Comparison of ENCODE assay signal across 8 cellular contexts in genomic region chr16:1826691-1827573, GRCh38. TPM values are rescaled to one million over a fixed set of nuclear protein-coding genes. Genes with fewer than 3 reads are reported as not detected.
DNase-seq lines count a peak whose midpoint lies in the region; ATAC-seq and TF ChIP-seq lines count a peak whose summit lies in the region.

TSS of gene FAHD1 (plus strand) at chr16:1827206. CDS start at chr16:1827239, 33 bp downstream.
TSS of gene HAGH (minus strand) at chr16:1826825. CDS start at chr16:1826787, 38 bp downstream.

- H3K4me3 Mint-ChIP-seq in GM23338 (peak within 1 kb of the TSS; percentile 91), naive B cell (peak within 1 kb of the TSS; percentile 87 to 97 (median 94))
- peak within 1 kb of the TSS; percentile 90 for H3K4me3 Mint-ChIP-seq in stimulated activated effector memory CD8-positive, alpha-beta T cell treated with anti-CD3 and anti-CD28 coated beads, Interleukin-12 subunit alpha, Interleukin-12 subunit beta, amount 100 ng/mL, for 72 hours

- H3K36me3 Mint-ChIP-seq in GM23338 (ENCODE audit: low read depth) (peaks cover 2% of the 10 kb centered on the region; the same call in 1 of the 3 replicates), naive B cell (no peaks in the 10 kb centered on the region)
- H3K36me3 Mint-ChIP-seq in stimulated activated effector memory CD8-positive, alpha-beta T cell treated with anti-CD3 and anti-CD28 coated beads, Interleukin-12 subunit alpha, Interleukin-12 subunit beta, amount 100 ng/mL, for 72 hours = peaks cover 39% of the 10 kb centered on the region

- 0 out of 2 replicates have a peak, but pooled peaks cover 3% of the 10 kb centered on the region for H4K20me1 ChIP-seq in DOHH2 (ENCODE audit: control insufficient read depth, insufficient read depth, low read depth, low read length)
- H4K20me1 ChIP-seq in GM23338 (replicated peaks; ENCODE audit: insufficient read depth) = no peaks in the 10 kb centered on the region; the same call in 1 of the 2 replicates

- H3K27me3 ChIP-seq in DOHH2 (ENCODE audit: control insufficient read depth, low read length) (no peaks in the 10 kb centered on the region), GM23338 (ENCODE audit: insufficient read depth) (no peaks in the 10 kb centered on the region), esophagus squamous epithelium (no peaks in the 10 kb centered on the region)

- H3K9me2 ChIP-seq in DOHH2 (replicated peaks; ENCODE audit: control insufficient read depth, low read length) (no peaks in the 10 kb centered on the region), GM23338 (ENCODE audit: insufficient read depth) (no peaks in the 10 kb centered on the region)

- ATAC-seq in GM23338 = peak; percentile 88
- peak; percentile 84 to 85 for ATAC-seq in naive B cell (ENCODE audit: low read depth in 2 of 2)
- peak; percentile 92 for ATAC-seq in stimulated activated effector memory CD8-positive, alpha-beta T cell treated with anti-CD3 and anti-CD28 coated beads, Interleukin-12 subunit alpha, Interleukin-12 subunit beta, amount 100 ng/mL, for 72 hours

- intact Hi-C loops in esophagus squamous epithelium (cut with DNase I) = no loop called here

- DNase-seq in GM23338 (ENCODE audit: low spot score) = peak; percentile 93
- DNase-seq in Kasumi-1 (lab: John Stamatoyannopoulos, UW) = peak; percentile 50
- peak; percentile 93 for DNase-seq in RKO (ENCODE audit: low spot score)
- peak; percentile 84 for DNase-seq in activated T-helper 1 cell treated with Interleukin-2 at 50 U/mL for 16 hours (ENCODE audit: low read depth)
- DNase-seq in esophagus squamous epithelium (lab: John Stamatoyannopoulos, UW) = peak; percentile 47
- peak; percentile 94 for DNase-seq in naive B cell
- DNase-seq in stimulated activated effector memory CD8-positive, alpha-beta T cell treated with anti-CD3 and anti-CD28 coated beads, Interleukin-12 subunit alpha, Interleukin-12 subunit beta, amount 100 ng/mL, for 72 hours (ENCODE audit: low spot score in 2 of 2) = peak; percentile 93 to 98

- H3F3A ChIP-seq in DOHH2 (ENCODE audit: control insufficient read depth, insufficient read depth) (peaks cover 10% of the 10 kb centered on the region; the same call in 1 of the 2 replicates), GM23338 (replicated peaks; ENCODE audit: low read depth) (0 out of 2 replicates have a peak, but pooled peaks cover 6% of the 10 kb centered on the region)

- 0% methylated on average over 2 to 4 of the region's 104 CpGs for WGBS in esophagus squamous epithelium, 2 donors

- H3K36me3 ChIP-seq in DOHH2 (ENCODE audit: control insufficient read depth, low read length) (no peaks in the 10 kb centered on the region), GM23338 (ENCODE audit: insufficient read depth) (no peaks in the 10 kb centered on the region), esophagus squamous epithelium (peaks cover 0 to 42% (median 10%) of the 10 kb centered on the region in 3 donors)

- H3K9me3 ChIP-seq in DOHH2 (ENCODE audit: control insufficient read depth, insufficient read depth, low read length) = no peaks in the 10 kb centered on the region
- H3K9me3 ChIP-seq in esophagus squamous epithelium = no peaks in the 10 kb centered on the region

- TF ChIP-seq CTCF in DOHH2 (IDR thresholded peaks at IDR 0.05; ENCODE audit: low read depth, low read length, poor library complexity, severe bottlenecking) = no peak
- no peak for TF ChIP-seq CTCF in GM23338 (conservative IDR thresholded peaks at IDR 0.05; ENCODE audit: low read depth in 2 of 2)
- peak in 3 of 6 experiments; percentile 11 to 28 (median 22) for TF ChIP-seq CTCF in esophagus squamous epithelium (IDR thresholded peaks at IDR 0.05)

- H3K79me2 ChIP-seq in DOHH2 (ENCODE audit: control insufficient read depth, low read length) = peaks cover 27% of the 10 kb centered on the region
- H3K79me2 ChIP-seq in GM23338 (replicated peaks; ENCODE audit: insufficient read depth) = peaks cover 25% of the 10 kb centered on the region

- H3K4me1 ChIP-seq in DOHH2 (ENCODE audit: control insufficient read depth, low read length) (peaks cover 24% of the 10 kb centered on the region), GM23338 (ENCODE audit: insufficient read depth) (peaks cover 17% of the 10 kb centered on the region), esophagus squamous epithelium (peaks cover 27 to 78% (median 39%) of the 10 kb centered on the region in 3 donors)

- no peak within 1 kb of the TSS for H3K27ac ChIP-seq in DOHH2 (ENCODE audit: low read depth, low read length)
- H3K27ac ChIP-seq in GM23338 (ENCODE audit: low read depth) = 0 out of 2 replicates have a peak within 1 kb of the TSS, but pooled peaks have one; percentile 32
- H3K27ac ChIP-seq in esophagus squamous epithelium = peak within 1 kb of the TSS; percentile 72 to 95 (median 93)

- peak within 1 kb of the TSS; percentile 96 for H2AFZ ChIP-seq in GM23338

- peaks cover 19% of the 10 kb centered on the region for H3K27me3 Mint-ChIP-seq in GM23338 (ENCODE audit: insufficient read depth, low read depth, poor library complexity)
- no peaks in the 10 kb centered on the region for H3K27me3 Mint-ChIP-seq in naive B cell

- peak within 1 kb of the TSS; percentile 91 for H3K4me3 ChIP-seq in DOHH2 (ENCODE audit: low read length)
- H3K4me3 ChIP-seq in GM23338 = peak within 1 kb of the TSS; percentile 97
- H3K4me3 ChIP-seq in esophagus squamous epithelium = peak within 1 kb of the TSS; percentile 61 to 98 (median 92)

- H3K9me3 Mint-ChIP-seq in GM23338 (peaks cover 3% of the 10 kb centered on the region; the same call in 1 of the 3 replicates), naive B cell (no peaks in the 10 kb centered on the region)
- no peaks in the 10 kb centered on the region for H3K9me3 Mint-ChIP-seq in stimulated activated effector memory CD8-positive, alpha-beta T cell treated with anti-CD3 and anti-CD28 coated beads, Interleukin-12 subunit alpha, Interleukin-12 subunit beta, amount 100 ng/mL, for 72 hours

- peak in 2 of 4 donors; percentile 16 to 19 for TF ChIP-seq POLR2A in esophagus squamous epithelium (IDR thresholded peaks at IDR 0.05)

- H3K4me2 ChIP-seq in DOHH2 (ENCODE audit: low read length) (peak within 1 kb of the TSS; percentile 94), GM23338 (peak within 1 kb of the TSS; percentile 97)

- H3K4me1 Mint-ChIP-seq in GM23338 (peaks cover 9% of the 10 kb centered on the region), naive B cell (peaks cover 15 to 49% (median 33%) of the 10 kb centered on the region in 3 donors)
- H3K4me1 Mint-ChIP-seq in stimulated activated effector memory CD8-positive, alpha-beta T cell treated with anti-CD3 and anti-CD28 coated beads, Interleukin-12 subunit alpha, Interleukin-12 subunit beta, amount 100 ng/mL, for 72 hours = peaks cover 27% of the 10 kb centered on the region

- H3K27ac Mint-ChIP-seq in GM23338 (peak within 1 kb of the TSS; percentile 63), naive B cell (peak within 1 kb of the TSS; percentile 90 to 96 (median 93))
- H3K27ac Mint-ChIP-seq in stimulated activated effector memory CD8-positive, alpha-beta T cell treated with anti-CD3 and anti-CD28 coated beads, Interleukin-12 subunit alpha, Interleukin-12 subunit beta, amount 100 ng/mL, for 72 hours = peak within 1 kb of the TSS; percentile 93

TF ChIP-seq in GM23338, 12 proteins besides CTCF, POLR2A, EP300 and RAD21 (continues in another document):
- TF ChIP-seq ETS1 (IDR thresholded peaks at IDR 0.05) = peak; percentile 59; the same call in 1 of the 2 replicates
- no peak for TF ChIP-seq ZNF114 (CRISPR knock-in tag; IDR thresholded peaks at IDR 0.05)
- no peak for TF ChIP-seq ZNF331 (CRISPR knock-in tag; IDR thresholded peaks at IDR 0.05; ENCODE audit: low read depth)
- TF ChIP-seq REST (IDR thresholded peaks at IDR 0.05; ENCODE audit: unreplicated experiment) = no peak
- TF ChIP-seq STAT1 (IDR thresholded peaks at IDR 0.05; ENCODE audit: unreplicated experiment) = no peak

RNA-seq across cellular contexts. Expression of gene FAHD1, which starts in this region (rescaled TPM):
- 17.3 and 21.0 TPM in 2 replicates for total RNA-seq in GM23338 (2014; rRNA removed; shearing (Covaris generic))
- polyA plus RNA-seq in GM23338 (2016; fragmentation: Nextera tagmentation; extraction: Ambion mirVana) (23.9 and 24.2 TPM in 2 replicates), naive B cell (ENCODE audit: low read depth in 6 of 6) (10 to 100 TPM; 20.2 to 28.1 (median 24.5) TPM)
- 10 to 100 TPM; 34.3 to 52.3 (median 46.9) TPM for total RNA-seq in esophagus squamous epithelium

RNA-seq across cellular contexts. Expression of gene HAGH, which starts in this region (rescaled TPM):
- total RNA-seq in GM23338 (2014; rRNA removed; shearing (Covaris generic)) = 24.7 and 30.6 TPM in 2 replicates
- 28.5 and 28.9 TPM in 2 replicates for polyA plus RNA-seq in GM23338 (2016; fragmentation: Nextera tagmentation; extraction: Ambion mirVana)
- 10 to 100 TPM; 30.6 to 56.5 (median 43.4) TPM for total RNA-seq in esophagus squamous epithelium
- polyA plus RNA-seq in naive B cell (ENCODE audit: low read depth in 6 of 6) = 10 to 100 TPM; 21.1 to 68.5 (median 39.1) TPM
